In genomic region chr5:139696894-139697658, GRCh38 we compare ENCODE assay signal across 8 cellular contexts. TPM values are rescaled to one million over a fixed set of nuclear protein-coding genes. Genes with fewer than 3 reads are reported as not detected.
A peak's percentile ranks its signal among the peaks of the same experiment; 100 is the strongest.
DNase-seq lines count a peak whose midpoint lies in the region; ATAC-seq, FAIRE-seq and TF ChIP-seq lines count a peak whose summit lies in the region.

No MANE protein-coding gene starts in this region.

- H3K36me3 ChIP-seq in sigmoid colon: no peaks in the 10 kb centered on the region

- DNase-seq in GM12892 (ENCODE audit: insufficient read length): no peak
- DNase-seq in NCI-H526 treated with DMSO at 0.1 percent for 48 hours (lab: John Stamatoyannopoulos, UW): peak; percentile 58
- DNase-seq in astrocyte of the cerebellum (ENCODE audit: low read depth): peak; percentile 90
- peak; percentile 91 for DNase-seq in sigmoid colon
- DNase-seq in Ammon's horn (ENCODE audit: low spot score): no peak

- 3 to 7% methylated on average over 55 of the region's 55 CpGs for WGBS in sigmoid colon, 2 donors

- TF ChIP-seq CTCF in astrocyte of the cerebellum (IDR thresholded peaks at IDR 0.05; ENCODE audit: low read depth, low read length, missing control alignments) (no peak), sigmoid colon (IDR thresholded peaks at IDR 0.05) (no peak)

- intact Hi-C loops in sigmoid colon (cut with DNase I): no loop called here

- peak; percentile 57 for FAIRE-seq in GM12892 (lab: Jason Lieb, UNC)

- no peak for TF ChIP-seq EP300 in sigmoid colon (IDR thresholded peaks at IDR 0.05)

- peak overlapping the region; percentile 81 to 92 (median 89) for H3K27ac ChIP-seq in sigmoid colon

- no peaks in the 10 kb centered on the region for H3K9me3 ChIP-seq in sigmoid colon

- ATAC-seq in HG02981 (IDR thresholded peaks at IDR 0.05; ENCODE audit: unreplicated experiment): no peak
- ATAC-seq in HG02973 (IDR thresholded peaks at IDR 0.05; ENCODE audit: unreplicated experiment): no peak

- TF ChIP-seq POLR2A in GM12892 (IDR thresholded peaks at IDR 0.05; ENCODE audit: low read depth, low read length) (no peak), sigmoid colon (IDR thresholded peaks at IDR 0.05) (peak in 1 of 2 donors; percentile 19)

- H3K4me3 ChIP-seq in astrocyte of the cerebellum (ENCODE audit: low read depth, low read length): peak overlapping the region; percentile 24
- H3K4me3 ChIP-seq in iPS-11a (ENCODE audit: low read depth, low read length): peak overlapping the region; percentile 21
- H3K4me3 ChIP-seq in sigmoid colon: peak overlapping the region; percentile 24 to 57 (median 49)

- in situ Hi-C loops in astrocyte of the cerebellum (cut with HindIII; ENCODE audit: low sequenced_read_pairs): loop anchor here (10.0 kb wide), 1 partner anchor 52 kb away; the partner anchor contains the start of gene CXXC5

- peaks cover 0 to 34% (median 32%) of the 10 kb centered on the region in 4 donors for H3K4me1 ChIP-seq in sigmoid colon

- H3K27me3 ChIP-seq in sigmoid colon: no peaks in the 10 kb centered on the region

RNA-seq across cellular contexts. Expression of gene CXXC5, which starts 48.9 kb away (rescaled TPM):
- 22.4 TPM for polyA plus RNA-seq in GM12892 (2012; ENCODE audit: missing spikeins)
- 10 to 100 TPM; 16.7 to 25.3 (median 18.5) TPM for total RNA-seq in sigmoid colon
- 10 to 100 TPM; 15.7 to 30.0 (median 28.1) TPM for polyA plus RNA-seq in sigmoid colon

Comparison
In these comparisons a context has a peak if more than half of its experiments do, and no peak if none do; other contexts are left out.
1. DNase-seq: peak in NCI-H526 treated with DMSO at 0.1 percent for 48 hours (single experiment), astrocyte of the cerebellum (single experiment) and sigmoid colon (single experiment); none in GM12892 (single experiment) and Ammon's horn (single experiment).
2. Peak in every context shown above with its lines, with median percentiles within 50 percentile points of each other: H3K4me3 ChIP-seq.